Comparison of ENCODE assay signal across 10 cellular contexts in genomic region chr17:1375615-1376014, GRCh38. TPM values are rescaled to one million over a fixed set of nuclear protein-coding genes. Genes with fewer than 3 reads are reported as not detected.
DNase-seq lines count a peak whose midpoint lies in the region; ATAC-seq and TF ChIP-seq lines count a peak whose summit lies in the region.
"Had no signal": no experiment of that assay in that cellular context is flagged by ENCODE, and none has a peak within 500 bp of the region (broad histone marks: within the 10 kb centered on the region; RNA-seq: fewer than 3 reads in every experiment).

No MANE protein-coding gene starts in this region.

- no peaks in the 10 kb centered on the region for H3K9me2 ChIP-seq in GM23338 (ENCODE audit: insufficient read depth)
- no peaks in the 10 kb centered on the region for H3K9me2 ChIP-seq in PC-3 (replicated peaks; ENCODE audit: low read length)

- no peak overlapping the region for H2AFZ ChIP-seq in GM23338
- H2AFZ ChIP-seq in PC-3 (ENCODE audit: low read length): no peak overlapping the region

- DNase-seq in GM23338 (ENCODE audit: low spot score) (no peak), body of pancreas (no peak), osteocyte (ENCODE audit: extremely low spot score, unreplicated experiment) (no peak), PC-3 (no peak), NCI-H82 (lab: John Stamatoyannopoulos, UW) (no peak), endothelial cell (ENCODE audit: low spot score) (no peak)
- DNase-seq: activated CD4-positive, CD25-positive, alpha-beta regulatory T cell treated with anti-CD3 and anti-CD28 coated beads, Interleukin-2, amount 50 U/mL, for 72 hours; SHP77 had no signal

- H3K4me1 Mint-ChIP-seq in GM23338 (peaks cover 53% of the 10 kb centered on the region), osteocyte (ENCODE audit: unreplicated experiment) (peaks cover 65% of the 10 kb centered on the region), endothelial cell (ENCODE audit: unreplicated experiment) (peaks cover 40% of the 10 kb centered on the region)

- no peak overlapping the region for H3K4me3 Mint-ChIP-seq in GM23338
- no peak overlapping the region for H3K4me3 Mint-ChIP-seq in osteocyte (ENCODE audit: unreplicated experiment)
- no peak overlapping the region for H3K4me3 Mint-ChIP-seq in endothelial cell (ENCODE audit: unreplicated experiment)

- no peak for TF ChIP-seq CTCF in GM23338 (conservative IDR thresholded peaks at IDR 0.05; ENCODE audit: low read depth in 2 of 2)
- no peak for TF ChIP-seq CTCF in body of pancreas (IDR thresholded peaks at IDR 0.05)
- no peak for TF ChIP-seq CTCF in osteocyte (IDR thresholded peaks at IDR 0.05)
- TF ChIP-seq CTCF in PC-3 (conservative IDR thresholded peaks at IDR 0.05; ENCODE audit: low read depth, low read length): no peak
- no peak for TF ChIP-seq CTCF in endothelial cell (IDR thresholded peaks at IDR 0.05; ENCODE audit: unreplicated experiment)

- H3K9me3 ChIP-seq in BLaER1 (no peaks in the 10 kb centered on the region), body of pancreas (no peaks in the 10 kb centered on the region), PC-3 (ENCODE audit: low read length) (no peaks in the 10 kb centered on the region)

- H3F3A ChIP-seq in GM23338 (replicated peaks; ENCODE audit: low read depth) (peaks cover 23% of the 10 kb centered on the region), PC-3 (ENCODE audit: low read length, unreplicated experiment) (no peaks in the 10 kb centered on the region)

- no peak overlapping the region for H3K9ac ChIP-seq in BLaER1
- H3K9ac ChIP-seq in PC-3 (ENCODE audit: low read length): no peak overlapping the region

- H3K27ac ChIP-seq in BLaER1 (no peak overlapping the region), GM23338 (ENCODE audit: low read depth) (peak overlapping the region; percentile 61; the same call in 1 of the 2 replicates), body of pancreas (peak overlapping the region in 3 of 4 donors; percentile 26 to 45 (median 33)), PC-3 (ENCODE audit: low read length) (no peak overlapping the region)

- H3K4me2 ChIP-seq in BLaER1 (peak overlapping the region; percentile 45), GM23338 (no peak overlapping the region), PC-3 (ENCODE audit: low read length) (no peak overlapping the region)

- H3K79me2 ChIP-seq in GM23338 (replicated peaks; ENCODE audit: insufficient read depth) (peaks cover 100% of the 10 kb centered on the region), PC-3 (ENCODE audit: low read length) (peaks cover 100% of the 10 kb centered on the region)

- POLR2A ChIA-PET in PC-3 (lab: Charles Lee; ENCODE audit: unreplicated experiment): no interaction called here

- no peaks in the 10 kb centered on the region for H3K27me3 ChIP-seq in BLaER1
- no peaks in the 10 kb centered on the region for H3K27me3 ChIP-seq in GM23338 (ENCODE audit: insufficient read depth)
- H3K27me3 ChIP-seq in body of pancreas: no peaks in the 10 kb centered on the region
- no peaks in the 10 kb centered on the region for H3K27me3 ChIP-seq in PC-3 (ENCODE audit: low read length)

- H3K4me3 ChIP-seq in BLaER1: no peak overlapping the region
- no peak overlapping the region for H3K4me3 ChIP-seq in GM23338
- no peak overlapping the region for H3K4me3 ChIP-seq in body of pancreas
- no peak overlapping the region for H3K4me3 ChIP-seq in PC-3 (ENCODE audit: low read length)

- TF ChIP-seq POLR2A in body of pancreas (IDR thresholded peaks at IDR 0.05): no peak

- ATAC-seq in GM23338: no peak
- ATAC-seq in body of pancreas: no peak
- ATAC-seq in HG02885 (IDR thresholded peaks at IDR 0.05; ENCODE audit: poor library complexity, unreplicated experiment): no peak
- no peak for ATAC-seq in PC-3

- no peaks in the 10 kb centered on the region for H3K9me3 Mint-ChIP-seq in GM23338
- no peaks in the 10 kb centered on the region for H3K9me3 Mint-ChIP-seq in osteocyte (ENCODE audit: unreplicated experiment)
- no peaks in the 10 kb centered on the region for H3K9me3 Mint-ChIP-seq in endothelial cell (ENCODE audit: unreplicated experiment)

- H3K36me3 Mint-ChIP-seq in GM23338 (ENCODE audit: low read depth) (peaks cover 34% of the 10 kb centered on the region), osteocyte (ENCODE audit: unreplicated experiment) (peaks cover 4% of the 10 kb centered on the region), endothelial cell (ENCODE audit: low read depth, unreplicated experiment) (peaks cover 3% of the 10 kb centered on the region)

- H3K4me1 ChIP-seq in BLaER1: peaks cover 88% of the 10 kb centered on the region
- H3K4me1 ChIP-seq in GM23338 (ENCODE audit: insufficient read depth): peaks cover 53% of the 10 kb centered on the region
- peaks cover 77% of the 10 kb centered on the region for H3K4me1 ChIP-seq in body of pancreas
- peaks cover 4% of the 10 kb centered on the region; the same call in 1 of the 2 replicates for H3K4me1 ChIP-seq in PC-3 (ENCODE audit: insufficient read depth, low read length)

- intact Hi-C loops in body of pancreas (cut with DNase I): no loop called here
- intact Hi-C loops in PC-3 (cut with micrococcal nuclease): no loop called here

- no peak overlapping the region for H3K27ac Mint-ChIP-seq in GM23338
- peak overlapping the region; percentile 11 for H3K27ac Mint-ChIP-seq in osteocyte (ENCODE audit: unreplicated experiment)
- H3K27ac Mint-ChIP-seq in endothelial cell (ENCODE audit: unreplicated experiment): no peak overlapping the region

- H3K27me3 Mint-ChIP-seq in GM23338 (ENCODE audit: insufficient read depth, low read depth, poor library complexity) (peaks cover 11% of the 10 kb centered on the region), osteocyte (ENCODE audit: unreplicated experiment) (no peaks in the 10 kb centered on the region), endothelial cell (ENCODE audit: unreplicated experiment) (no peaks in the 10 kb centered on the region)

- H4K20me1 ChIP-seq in BLaER1 (peaks cover 100% of the 10 kb centered on the region), GM23338 (replicated peaks; ENCODE audit: insufficient read depth) (peaks cover 98% of the 10 kb centered on the region), PC-3 (ENCODE audit: low read length) (peaks cover 98% of the 10 kb centered on the region)

- WGBS in body of pancreas, 2 donors: 26 to 33% methylated on average over 2 of the region's 2 CpGs

- no TSS peak for BruUV-seq in PC-3 (replicated peaks; lab: Mats Ljungman, UMichigan)

- H3K36me3 ChIP-seq in BLaER1: peaks cover 93% of the 10 kb centered on the region
- H3K36me3 ChIP-seq in GM23338 (ENCODE audit: insufficient read depth): no peaks in the 10 kb centered on the region
- no peaks in the 10 kb centered on the region for H3K36me3 ChIP-seq in body of pancreas (replicated peaks in 1 of 2; ENCODE audit: insufficient read depth in 1 of 2, low read depth in 2 of 2)
- H3K36me3 ChIP-seq in PC-3 (ENCODE audit: low read depth, low read length): peaks cover 7% of the 10 kb centered on the region; the same call in 1 of the 2 replicates

- CTCF ChIA-PET in PC-3 (lab: Charles Lee): no interaction called here

TF ChIP-seq in GM23338, 12 proteins besides CTCF, POLR2A, EP300 and RAD21:
- TF ChIP-seq JUNB (IDR thresholded peaks at IDR 0.05; ENCODE audit: unreplicated experiment): no peak
- TF ChIP-seq, protein P1, sequence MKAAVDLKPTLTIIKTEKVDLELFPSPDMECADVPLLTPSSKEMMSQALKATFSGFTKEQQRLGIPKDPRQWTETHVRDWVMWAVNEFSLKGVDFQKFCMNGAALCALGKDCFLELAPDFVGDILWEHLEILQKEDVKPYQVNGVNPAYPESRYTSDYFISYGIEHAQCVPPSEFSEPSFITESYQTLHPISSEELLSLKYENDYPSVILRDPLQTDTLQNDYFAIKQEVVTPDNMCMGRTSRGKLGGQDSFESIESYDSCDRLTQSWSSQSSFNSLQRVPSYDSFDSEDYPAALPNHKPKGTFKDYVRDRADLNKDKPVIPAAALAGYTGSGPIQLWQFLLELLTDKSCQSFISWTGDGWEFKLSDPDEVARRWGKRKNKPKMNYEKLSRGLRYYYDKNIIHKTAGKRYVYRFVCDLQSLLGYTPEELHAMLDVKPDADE (IDR thresholded peaks at IDR 0.05): no peak

RNA-seq across cellular contexts. Expression of gene YWHAE, which starts 24.4 kb away (rescaled TPM):
- total RNA-seq in GM23338 (2014; rRNA removed; shearing (Covaris generic)): 1,251 and 1,409 TPM in 2 replicates
- polyA plus RNA-seq in GM23338 (2016; fragmentation: Nextera tagmentation; extraction: Ambion mirVana): 1,271 and 1,283 TPM in 2 replicates
- 100 to 1,000 TPM; 301 to 378 TPM for total RNA-seq in body of pancreas
- 458 and 476 TPM in 2 replicates for total RNA-seq in osteocyte
- 210 and 342 TPM in 2 replicates for total RNA-seq in PC-3 (2014; rRNA removed)
- total RNA-seq in endothelial cell (ENCODE audit: unreplicated experiment): 820 TPM

Comparison
In these comparisons a context has a peak if more than half of its experiments do, and no peak if none do; other contexts are left out.
1. H3K27ac ChIP-seq: peak in GM23338 (single experiment) and body of pancreas (3 of 4); none in BLaER1 (single experiment) and PC-3 (single experiment).